In the genomic region with DNA sequence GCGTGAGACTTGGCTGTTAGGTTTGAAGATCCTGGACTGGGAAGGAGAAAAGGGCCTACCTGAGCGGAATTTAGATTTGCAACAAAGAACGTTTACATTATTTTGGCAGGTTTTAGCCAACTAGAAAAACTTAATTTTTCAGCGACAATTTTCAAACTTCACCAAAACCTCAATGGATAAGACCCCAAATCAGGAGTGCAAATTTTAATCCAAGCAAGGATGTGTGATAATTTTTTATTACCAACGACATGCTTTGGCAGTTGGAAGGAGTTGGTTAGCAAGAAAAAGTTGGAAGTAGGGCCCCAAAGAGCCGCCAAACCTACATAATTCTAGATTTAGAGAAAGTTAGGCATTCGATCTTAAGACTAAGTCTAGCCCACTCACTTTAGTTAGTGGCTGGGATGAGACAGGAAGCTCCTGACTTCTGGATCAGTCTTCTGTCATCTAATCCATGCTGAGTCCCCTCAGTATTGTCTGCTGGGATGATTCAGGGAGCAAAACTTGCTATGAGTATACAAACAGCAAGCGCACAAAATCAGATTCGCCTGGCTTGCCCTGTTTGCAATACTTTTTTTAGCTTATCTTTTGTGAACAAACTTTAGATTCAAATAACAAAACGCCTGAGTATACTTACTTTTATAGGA, we compare ENCODE assay signal across 8 cellular contexts. TPM values are rescaled to one million over a fixed set of nuclear protein-coding genes. Genes with fewer than 3 reads are reported as not detected.
A peak's percentile ranks its signal among the peaks of the same experiment; 100 is the strongest.
DNase-seq lines count a peak whose midpoint lies in the region; ATAC-seq, FAIRE-seq and TF ChIP-seq lines count a peak whose summit lies in the region.

No MANE protein-coding gene starts in this region.

- H3K27ac ChIP-seq in adrenal gland (peak overlapping the region; percentile 9 to 98 (median 97)), kidney (ENCODE audit: low read depth in 2 of 2, low read length in 2 of 2) (peak overlapping the region; percentile 78 to 83), thyroid gland (peak overlapping the region; percentile 97 to 99 (median 99))

- ATAC-seq in activated T-cell treated with anti-CD3 and anti-CD28 coated beads, Interleukin-2, amount 50 U/mL, for 72 hours (replicated peaks in 1 of 2) = no peak
- no peak for ATAC-seq in GM18502 (IDR thresholded peaks at IDR 0.05; ENCODE audit: poor library complexity, unreplicated experiment)

- H3K27me3 ChIP-seq in adrenal gland = no peaks in the 10 kb centered on the region
- no peaks in the 10 kb centered on the region for H3K27me3 ChIP-seq in thyroid gland

- intact Hi-C loops in adrenal gland (cut with DNase I) (loop anchor here in 1 of 2 donors (5.0 to 10.0 kb wide), 2 partner anchors 58 to 135 kb away; no protein-coding TSS in a partner anchor), kidney (cut with DNase I) (no loop called here), thyroid gland (cut with DNase I) (loop anchor here (10.0 kb wide), 1 partner anchor 78 kb away; no protein-coding TSS in a partner anchor)

- peaks cover 2% of the 10 kb centered on the region in 2 donors for H3K9me3 Mint-ChIP-seq in activated T-cell treated with anti-CD3 and anti-CD28 coated beads, Interleukin-2, amount 50 U/mL, for 72 hours

- peaks cover 9% of the 10 kb centered on the region for H3K27me3 Mint-ChIP-seq in activated T-cell treated with anti-CD3 and anti-CD28 coated beads, Interleukin-2, amount 50 U/mL, for 72 hours (ENCODE audit: low read depth)

- H3K36me3 Mint-ChIP-seq in activated T-cell treated with anti-CD3 and anti-CD28 coated beads, Interleukin-2, amount 50 U/mL, for 72 hours (ENCODE audit: insufficient read depth in 2 of 2) = peaks cover 0 to 1% of the 10 kb centered on the region in 2 donors

- H3K9me3 ChIP-seq in adrenal gland (replicated peaks in 1 of 3) = no peaks in the 10 kb centered on the region
- no peaks in the 10 kb centered on the region for H3K9me3 ChIP-seq in kidney (ENCODE audit: control insufficient read depth in 1 of 2, low read length in 2 of 2)
- H3K9me3 ChIP-seq in thyroid gland = no peaks in the 10 kb centered on the region

- H3K4me3 ChIP-seq in adrenal gland (peak overlapping the region in 3 of 4 donors; percentile 36 to 93 (median 76)), kidney (ENCODE audit: low read length in 2 of 2) (peak overlapping the region; percentile 55 to 66), thyroid gland (replicated peaks in 1 of 3) (no peak overlapping the region)

- peak overlapping the region; percentile 34 for H3K27ac Mint-ChIP-seq in activated T-cell treated with anti-CD3 and anti-CD28 coated beads, Interleukin-2, amount 50 U/mL, for 72 hours

- DNase-seq in activated T-cell treated with anti-CD3 and anti-CD28 coated beads, Interleukin-2, amount 50 U/mL, for 72 hours = no peak
- no peak for DNase-seq in activated T-cell treated with anti-CD3 and anti-CD28 coated beads, Interleukin-2, amount 50 U/mL, for 1 hour
- DNase-seq in adrenal gland = peak in 1 of 7 donors; percentile 30
- DNase-seq in kidney = no peak
- DNase-seq in thyroid gland = no peak
- DNase-seq in GM19238 (ENCODE audit: insufficient read length, low spot score) = no peak
- no peak for DNase-seq in NCI-H226

- peaks cover 58% of the 10 kb centered on the region for H3K4me1 Mint-ChIP-seq in activated T-cell treated with anti-CD3 and anti-CD28 coated beads, Interleukin-2, amount 50 U/mL, for 72 hours (ENCODE audit: low read depth)

- H3K9ac ChIP-seq in kidney (ENCODE audit: low read length in 2 of 2) = peak overlapping the region; percentile 37 to 69

- TF ChIP-seq CTCF in adrenal gland (IDR thresholded peaks at IDR 0.05) = no peak
- TF ChIP-seq CTCF in kidney (IDR thresholded peaks at IDR 0.05; ENCODE audit: borderline replicate concordance, extremely low read depth, insufficient read depth) = no peak
- no peak for TF ChIP-seq CTCF in thyroid gland (IDR thresholded peaks at IDR 0.05)

- H3K36me3 ChIP-seq in adrenal gland (replicated peaks in 1 of 2) (no peaks in the 10 kb centered on the region), kidney (ENCODE audit: control insufficient read depth in 1 of 2, insufficient read depth in 2 of 2, low read length in 2 of 2) (no peaks in the 10 kb centered on the region), thyroid gland (no peaks in the 10 kb centered on the region)

- WGBS in adrenal gland, 4 donors = 43 to 52% (median 47%) methylated on average over 10 of the region's 10 CpGs
- 32 to 37% methylated on average over 10 of the region's 10 CpGs for WGBS in thyroid gland, 2 donors

- no peak for TF ChIP-seq POLR2A in adrenal gland (IDR thresholded peaks at IDR 0.05)
- TF ChIP-seq POLR2A in thyroid gland (IDR thresholded peaks at IDR 0.05) = no peak

- FAIRE-seq in kidney (lab: Jason Lieb, UNC) = no peak

- H3K4me3 Mint-ChIP-seq in activated T-cell treated with anti-CD3 and anti-CD28 coated beads, Interleukin-2, amount 50 U/mL, for 72 hours = peak overlapping the region; percentile 42 to 64

- H3K4me1 ChIP-seq in adrenal gland (replicated peaks in 1 of 2) (peaks cover 17 to 36% of the 10 kb centered on the region in 2 donors), kidney (ENCODE audit: control insufficient read depth in 1 of 2, insufficient read depth in 1 of 2, low read depth in 1 of 2, low read length in 2 of 2) (peaks cover 12 to 24% of the 10 kb centered on the region in 2 donors), thyroid gland (peaks cover 22 to 35% of the 10 kb centered on the region in 2 donors)

RNA-seq across cellular contexts. Expression of gene RDX, which starts 0.8 kb away (rescaled TPM):
- total RNA-seq in activated T-cell treated with anti-CD3 and anti-CD28 coated beads, Interleukin-2, amount 50 U/mL, for 72 hours = 10 to 100 TPM; 49.0 to 56.5 TPM
- total RNA-seq in adrenal gland (1,000 to 10,000 TPM in 1 of 8 donors, 100 to 1,000 TPM in 7; 229 to 1,153 (median 673) TPM), kidney (97.3 TPM), thyroid gland (100 to 1,000 TPM in 2 of 4 donors, 10 to 100 TPM in 2; 83.2 to 138 (median 107) TPM)
- polyA plus RNA-seq in adrenal gland (100 to 1,000 TPM in 2 of 3 donors, 10 to 100 TPM in 1; 82.4 to 581 (median 196) TPM), kidney (ENCODE audit: insufficient read depth, low read depth, low replicate concordance) (28.0 TPM)

Comparison
In these comparisons a context has a peak if more than half of its experiments do, and no peak if none do; other contexts are left out.
1. H3K4me3 ChIP-seq: peak in adrenal gland (3 of 4) and kidney (2 of 2); none in thyroid gland (0 of 3).
2. Peak in every context shown above with its lines, with median percentiles within 50 percentile points of each other: H3K27ac ChIP-seq.